In the genomic region with DNA sequence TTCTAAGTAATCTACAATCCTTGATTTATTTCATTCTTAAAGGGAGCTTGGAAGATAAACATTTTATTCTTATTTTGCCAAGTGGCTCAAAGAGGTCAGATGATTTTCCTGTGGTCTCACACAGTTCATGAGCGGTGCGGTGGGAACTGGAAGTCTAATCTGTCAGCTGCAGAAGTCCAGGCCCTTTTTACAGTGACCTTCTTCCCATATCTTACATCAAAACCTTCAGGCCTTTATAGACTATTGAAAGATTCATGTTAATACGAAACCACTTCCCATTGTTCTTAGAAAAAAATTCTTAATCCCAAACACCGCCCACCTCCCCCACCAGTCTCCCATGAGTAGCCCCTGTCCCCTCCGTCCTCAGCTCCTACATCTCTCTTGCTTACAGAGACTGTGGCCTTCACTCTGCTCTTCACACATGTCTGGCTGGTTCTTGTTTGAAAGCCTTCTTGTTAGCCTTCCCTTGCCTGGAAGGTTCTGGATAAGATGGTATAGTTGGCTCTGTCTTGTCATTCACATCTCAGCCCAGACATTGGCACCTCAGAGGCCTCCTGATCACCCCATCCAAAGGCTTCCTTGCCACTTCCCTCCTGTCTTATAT, we compare ENCODE assay signal across 21 cellular contexts.
"Had no signal": no experiment of that assay in that cellular context is flagged by ENCODE, and none has a peak within 500 bp of the region (broad histone marks: within the 10 kb centered on the region; RNA-seq: fewer than 3 reads in every experiment).

No MANE protein-coding gene starts in this region.

- H3K4me3 Mint-ChIP-seq: immature natural killer cell, natural killer cell had no signal

- H3K9me3 Mint-ChIP-seq: natural killer cell had no signal

- FAIRE-seq: keratinocyte had no signal

- H3K27ac Mint-ChIP-seq: immature natural killer cell, natural killer cell had no signal

- ATAC-seq: foreskin keratinocyte, left ventricle myocardium superior, mucosa of descending colon, natural killer cell, psoas muscle, sciatic nerve had no signal

- H3K36me3 Mint-ChIP-seq: immature natural killer cell, natural killer cell had no signal

- DNase-seq: colonic mucosa; dermis blood vessel endothelial cell; erythroblast; foreskin keratinocyte; immature natural killer cell; left ventricle myocardium superior; mucosa of descending colon; natural killer cell; psoas muscle; retina; spleen; stimulated activated CD4-positive, alpha-beta T cell treated with anti-CD3 and anti-CD28 coated beads, Interleukin-15, amount 100 ng/mL, for 24 hours; stimulated activated CD4-positive, alpha-beta T cell treated with anti-CD3 and anti-CD28 coated beads, Interleukin-1b, Interleukin-23, amount 100 ng/mL, for 48 hours; stimulated activated CD4-positive, alpha-beta T cell treated with anti-CD3 and anti-CD28 coated beads, Interleukin-4, amount 100 ng/mL, for 24 hours; stimulated activated naive CD4-positive, alpha-beta T cell; stomach; substantia nigra; trophoblast cell; uterus had no signal

- H3K4me1 Mint-ChIP-seq: immature natural killer cell, natural killer cell had no signal
